In genomic region chr5:33049298-33049697, GRCh38 we compare ENCODE assay signal across 1 cellular context.
TF ChIP-seq lines count a peak whose summit lies in the region.

No MANE protein-coding gene starts in this region.

TF ChIP-seq in GM23338, 12 proteins besides CTCF, POLR2A, EP300 and RAD21 (continued from another document):
- no peak for TF ChIP-seq REST (IDR thresholded peaks at IDR 0.05; ENCODE audit: unreplicated experiment)
- TF ChIP-seq STAT1 (IDR thresholded peaks at IDR 0.05; ENCODE audit: unreplicated experiment), result no peak
- TF ChIP-seq JUNB (IDR thresholded peaks at IDR 0.05; ENCODE audit: unreplicated experiment), result no peak
- TF ChIP-seq ZNF114 (CRISPR knock-in tag; IDR thresholded peaks at IDR 0.05), result no peak
- no peak for TF ChIP-seq ZNF462 (CRISPR knock-in tag; IDR thresholded peaks at IDR 0.05)
- no peak for TF ChIP-seq CREB1 (CRISPR knock-in tag; IDR thresholded peaks at IDR 0.05; ENCODE audit: low read depth)
